In the genomic region with DNA sequence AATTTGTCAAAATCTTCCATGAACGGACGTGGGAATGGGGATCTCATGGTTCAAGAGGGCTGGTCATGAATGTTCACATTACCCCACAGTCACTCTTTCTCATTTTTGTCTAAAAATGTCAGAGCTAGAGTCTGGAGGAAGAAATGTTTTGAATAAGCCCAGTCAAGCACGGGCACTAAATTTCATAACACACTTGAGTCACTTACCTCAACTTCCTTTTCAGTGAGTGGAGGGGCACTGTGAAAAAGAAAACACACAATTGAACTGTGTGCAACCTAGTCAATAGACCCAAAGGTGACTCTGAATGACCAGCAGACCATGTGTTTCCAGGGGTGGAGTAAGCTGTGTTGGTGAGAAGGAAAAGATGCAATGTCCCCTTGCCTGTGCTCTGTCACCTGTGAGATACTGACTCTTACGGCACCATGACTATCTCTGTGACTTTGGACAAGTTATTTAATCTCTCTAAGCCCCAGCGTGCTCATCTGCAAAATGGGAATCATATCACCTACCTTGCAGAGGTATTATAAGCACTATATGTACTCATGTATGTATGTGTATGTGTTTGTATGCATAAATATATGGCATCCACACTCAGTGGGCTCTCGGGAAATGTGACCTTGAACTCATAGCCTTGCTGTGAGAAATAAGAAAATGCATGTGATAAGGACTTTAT, we compare ENCODE assay signal across 8 cellular contexts. TPM values are rescaled to one million over a fixed set of nuclear protein-coding genes. Genes with fewer than 3 reads are reported as not detected.
A peak's percentile ranks its signal among the peaks of the same experiment; 100 is the strongest.
DNase-seq lines count a peak whose midpoint lies in the region; ATAC-seq, FAIRE-seq and TF ChIP-seq lines count a peak whose summit lies in the region.

No MANE protein-coding gene starts in this region.

- no peaks in the 10 kb centered on the region for H3K36me3 Mint-ChIP-seq in neural crest cell (ENCODE audit: low read depth)

- H3K27ac ChIP-seq in cingulate gyrus (ENCODE audit: low read depth, low read length) = peak overlapping the region; percentile 4

- no peak for DNase-seq in neural crest cell (ENCODE audit: low read depth, low spot score)
- DNase-seq in HTR-8/SVneo (ENCODE audit: insufficient read length, low spot score) = no peak
- no peak for DNase-seq in DMS79 treated with DMSO at 0.1 percent for 48 hours (lab: John Stamatoyannopoulos, UW)
- DNase-seq in activated gamma-delta T cell treated with Interleukin-2 at 50 U/mL for 16 hours = no peak
- DNase-seq in NCI-H2029 (lab: John Stamatoyannopoulos, UW) = no peak

- H3K4me3 Mint-ChIP-seq in neural crest cell = no peak overlapping the region

- no peaks in the 10 kb centered on the region for H3K27me3 Mint-ChIP-seq in neural crest cell (ENCODE audit: low read depth)

- TF ChIP-seq POLR2A in GM18505 (IDR thresholded peaks at IDR 0.05; ENCODE audit: borderline replicate concordance, extremely low read depth, insufficient read depth, insufficient read length) = no peak

- H3K4me1 Mint-ChIP-seq in neural crest cell = peaks cover 14% of the 10 kb centered on the region

- peak; percentile 67 for ATAC-seq in GM18505 (IDR thresholded peaks at IDR 0.05; ENCODE audit: unreplicated experiment)
- ATAC-seq in HG03432 (IDR thresholded peaks at IDR 0.05; ENCODE audit: unreplicated experiment) = peak; percentile 65

- no peak for FAIRE-seq in HTR-8/SVneo (lab: Jason Lieb, UNC)

- no peaks in the 10 kb centered on the region for H3K9me3 Mint-ChIP-seq in neural crest cell

- TF ChIP-seq CTCF in neural crest cell (conservative IDR thresholded peaks at IDR 0.05) = no peak

- peak overlapping the region; percentile 65 for H3K27ac Mint-ChIP-seq in neural crest cell (ENCODE audit: unreplicated experiment)

RNA-seq across cellular contexts. Expression of a gene that starts 38.2 kb away (rescaled TPM):
- 0.14 TPM in 1 of 2 replicates, not detected in the other for total RNA-seq in neural crest cell
